Comparison of ENCODE assay signal across 23 cellular contexts in genomic region chr21:26708223-26708800, GRCh38.
"Had no signal": no experiment of that assay in that cellular context is flagged by ENCODE, and none has a peak within 500 bp of the region (broad histone marks: within the 10 kb centered on the region; RNA-seq: fewer than 3 reads in every experiment).

No MANE protein-coding gene starts in this region.

- H3K9me3 ChIP-seq: adrenal gland, gastrocnemius medialis, sigmoid colon had no signal

- H3K27me3 ChIP-seq: adrenal gland, gastrocnemius medialis, sigmoid colon had no signal

- H3K4me3 Mint-ChIP-seq: activated CD8-positive, alpha-beta T cell treated with anti-CD3 and anti-CD28 coated beads, Interleukin-2, amount 10 ng/mL, durations not matched to agents 7 days and 5 days; activated T-helper 17 cell treated with anti-CD3 and anti-CD28 coated beads, Interleukin-2, amount 50 U/mL, for 72 hours; central memory CD8-positive, alpha-beta T cell; memory B cell; natural killer cell treated with Interleukin-12 subunit alpha and Interleukin-12 subunit beta and Interleukin-15 and Interleukin-18, amount 100 ng/mL, for 72 hours; T-helper 1 cell treated with Interleukin-12 subunit alpha and Interleukin-12 subunit beta and Interleukin-4 antibody, amounts not matched to agents 30 μg/mL and 1 μg/mL, for 36 hours had no signal

- DNase-seq: activated CD4-positive, alpha-beta T cell treated with anti-CD3 and anti-CD28 coated beads, Interleukin-2, amount 50 U/mL, for 1 hour; activated CD8-positive, alpha-beta T cell treated with anti-CD3 and anti-CD28 coated beads, Interleukin-2, amount 10 ng/mL, durations not matched to agents 7 days and 5 days; effector memory CD4-positive, alpha-beta T cell; gastrocnemius medialis; head of caudate nucleus; hypothalamus; left cardiac atrium; retina; sigmoid colon; stimulated activated CD4-positive, alpha-beta T cell treated with anti-CD3 and anti-CD28 coated beads, Interleukin-15, amount 100 ng/mL, for 24 hours; stimulated activated naive CD4-positive, alpha-beta T cell treated with Interleukin-2 at 50 U/mL for 16 hours; T1000 had no signal

- H3K36me3 Mint-ChIP-seq: activated naive CD4-positive, alpha-beta T cell treated with anti-CD3 and anti-CD28 coated beads, Interleukin-2, amount 50 U/mL, for 72 hours; memory B cell; natural killer cell treated with Interleukin-12 subunit alpha and Interleukin-12 subunit beta and Interleukin-15 and Interleukin-18, amount 100 ng/mL, for 72 hours had no signal

- H3K4me1 ChIP-seq: adrenal gland, gastrocnemius medialis, sigmoid colon had no signal

- H3K27ac Mint-ChIP-seq: activated CD8-positive, alpha-beta T cell treated with anti-CD3 and anti-CD28 coated beads, Interleukin-2, amount 10 ng/mL, durations not matched to agents 7 days and 5 days; activated T-helper 17 cell treated with anti-CD3 and anti-CD28 coated beads, Interleukin-2, amount 50 U/mL, for 72 hours; memory B cell; natural killer cell treated with Interleukin-12 subunit alpha and Interleukin-12 subunit beta and Interleukin-15 and Interleukin-18, amount 100 ng/mL, for 72 hours; T-helper 1 cell treated with Interleukin-12 subunit alpha and Interleukin-12 subunit beta and Interleukin-4 antibody, amounts not matched to agents 30 μg/mL and 1 μg/mL, for 36 hours had no signal

- H3K4me3 ChIP-seq: adrenal gland, gastrocnemius medialis, sigmoid colon, smooth muscle cell had no signal

- ATAC-seq: activated CD4-positive, CD25-positive, alpha-beta regulatory T cell treated with anti-CD3 and anti-CD28 coated beads, Interleukin-2, amount 50 U/mL, for 24 hours; activated CD8-positive, alpha-beta T cell treated with anti-CD3 and anti-CD28 coated beads, Interleukin-2, amount 10 ng/mL, durations not matched to agents 7 days and 5 days; esophagus mucosa; gastrocnemius medialis; left cardiac atrium; natural killer cell treated with Interleukin-12 subunit alpha and Interleukin-12 subunit beta and Interleukin-15 and Interleukin-18, amount 100 ng/mL, for 72 hours had no signal

- H3K27ac ChIP-seq: gastrocnemius medialis, sigmoid colon had no signal

- H3K27me3 Mint-ChIP-seq: activated T-helper 17 cell treated with anti-CD3 and anti-CD28 coated beads, Interleukin-2, amount 50 U/mL, for 72 hours; central memory CD8-positive, alpha-beta T cell; memory B cell; natural killer cell treated with Interleukin-12 subunit alpha and Interleukin-12 subunit beta and Interleukin-15 and Interleukin-18, amount 100 ng/mL, for 72 hours; progenitor cell of endocrine pancreas had no signal

- H3K4me1 Mint-ChIP-seq: activated T-helper 17 cell treated with anti-CD3 and anti-CD28 coated beads, Interleukin-2, amount 50 U/mL, for 72 hours; central memory CD8-positive, alpha-beta T cell; memory B cell had no signal

- H3K9me3 Mint-ChIP-seq: activated naive CD4-positive, alpha-beta T cell treated with anti-CD3 and anti-CD28 coated beads, Interleukin-2, amount 50 U/mL, for 72 hours; memory B cell; natural killer cell treated with Interleukin-12 subunit alpha and Interleukin-12 subunit beta and Interleukin-15 and Interleukin-18, amount 100 ng/mL, for 72 hours; T-helper 1 cell treated with Interleukin-12 subunit alpha and Interleukin-12 subunit beta and Interleukin-4 antibody, amounts not matched to agents 30 μg/mL and 1 μg/mL, for 36 hours had no signal

- H3K36me3 ChIP-seq: adrenal gland, gastrocnemius medialis, sigmoid colon had no signal
